ENCODE assay signal across 5 cellular contexts in the genomic region with DNA sequence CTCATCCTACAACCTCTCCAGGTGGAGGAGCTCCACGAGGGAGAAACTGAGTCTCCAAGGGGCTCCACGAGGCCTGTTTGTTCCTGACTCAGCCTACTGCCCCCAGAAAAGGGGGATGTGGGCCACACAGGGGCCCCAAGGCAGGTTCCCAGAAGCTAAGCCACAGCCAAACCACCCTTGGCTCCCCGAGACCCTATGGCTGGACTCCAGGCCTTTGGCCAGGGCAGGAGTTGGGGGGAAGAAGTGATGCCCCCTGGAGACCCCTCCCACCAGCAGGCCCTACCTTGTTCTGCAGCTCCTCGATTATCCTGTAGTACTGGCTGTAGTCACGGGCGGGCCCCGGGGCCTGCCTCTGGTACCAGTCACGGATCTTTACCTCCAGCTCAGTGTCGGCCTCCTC.
DNase-seq lines count a peak whose midpoint lies in the region; ATAC-seq and TF ChIP-seq lines count a peak whose summit lies in the region.
"Not testable (repeated sequence)": the region's sequence is repeated elsewhere in the genome, so short reads cannot be mapped to it uniquely, and the experiment has no call there.

No MANE protein-coding gene starts in this region.

- H3K4me1 ChIP-seq in upper lobe of right lung: not testable (repeated sequence)

- DNase-seq in chondrocyte (ENCODE audit: low spot score) (peak; percentile 46), mesenteric fat pad (ENCODE audit: low spot score) (peak; percentile 57), upper lobe of right lung (peak; percentile 19)
- not testable (repeated sequence) for DNase-seq in stimulated activated naive CD8-positive, alpha-beta T cell treated with anti-CD3 and anti-CD28 coated beads, Interleukin-15, amount 100 ng/mL, for 72 hours

- H3K9me3 ChIP-seq in upper lobe of right lung: not testable (repeated sequence)

- intact Hi-C loops in upper lobe of right lung (cut with DNase I): not testable (repeated sequence)

- not testable (repeated sequence) for H3K27ac ChIP-seq in upper lobe of right lung

- H3K27me3 ChIP-seq in upper lobe of right lung: not testable (repeated sequence)

- H3K27me3 Mint-ChIP-seq in chondrocyte (ENCODE audit: low read depth); stimulated activated naive CD8-positive, alpha-beta T cell treated with anti-CD3 and anti-CD28 coated beads, Interleukin-15, Interleukin-2, amounts not matched to agents 100 ng/mL and 50 ng/mL, for 24 hours; stimulated activated naive CD8-positive, alpha-beta T cell treated with anti-CD3 and anti-CD28 coated beads, Interleukin-15, amount 100 ng/mL, for 72 hours: not testable (repeated sequence)

- not testable (repeated sequence) for H3K4me3 ChIP-seq in upper lobe of right lung

- not testable (repeated sequence) for ATAC-seq in stimulated activated naive CD8-positive, alpha-beta T cell treated with anti-CD3 and anti-CD28 coated beads, Interleukin-15, amount 100 ng/mL, for 72 hours; upper lobe of right lung

- not testable (repeated sequence) for H3K36me3 ChIP-seq in upper lobe of right lung

- H3K9me3 Mint-ChIP-seq in chondrocyte (ENCODE audit: low read depth); stimulated activated naive CD8-positive, alpha-beta T cell treated with anti-CD3 and anti-CD28 coated beads, Interleukin-15, Interleukin-2, amounts not matched to agents 100 ng/mL and 50 ng/mL, for 24 hours; stimulated activated naive CD8-positive, alpha-beta T cell treated with anti-CD3 and anti-CD28 coated beads, Interleukin-15, amount 100 ng/mL, for 72 hours: not testable (repeated sequence)

- not testable (repeated sequence) for H3K27ac Mint-ChIP-seq in chondrocyte (ENCODE audit: unreplicated experiment); stimulated activated naive CD8-positive, alpha-beta T cell treated with anti-CD3 and anti-CD28 coated beads, Interleukin-15, Interleukin-2, amounts not matched to agents 100 ng/mL and 50 ng/mL, for 24 hours; stimulated activated naive CD8-positive, alpha-beta T cell treated with anti-CD3 and anti-CD28 coated beads, Interleukin-15, amount 100 ng/mL, for 72 hours

- H3K4me1 Mint-ChIP-seq in chondrocyte (ENCODE audit: low read depth); stimulated activated naive CD8-positive, alpha-beta T cell treated with anti-CD3 and anti-CD28 coated beads, Interleukin-15, Interleukin-2, amounts not matched to agents 100 ng/mL and 50 ng/mL, for 24 hours (ENCODE audit: low read depth); stimulated activated naive CD8-positive, alpha-beta T cell treated with anti-CD3 and anti-CD28 coated beads, Interleukin-15, amount 100 ng/mL, for 72 hours: not testable (repeated sequence)

- H3K36me3 Mint-ChIP-seq in chondrocyte (ENCODE audit: low read depth); stimulated activated naive CD8-positive, alpha-beta T cell treated with anti-CD3 and anti-CD28 coated beads, Interleukin-15, Interleukin-2, amounts not matched to agents 100 ng/mL and 50 ng/mL, for 24 hours (ENCODE audit: low read depth): not testable (repeated sequence)

- H3K4me3 Mint-ChIP-seq in chondrocyte (ENCODE audit: unreplicated experiment): not testable (repeated sequence)
- H3K4me3 Mint-ChIP-seq in stimulated activated naive CD8-positive, alpha-beta T cell treated with anti-CD3 and anti-CD28 coated beads, Interleukin-15, Interleukin-2, amounts not matched to agents 100 ng/mL and 50 ng/mL, for 24 hours: peak overlapping the region; percentile 13
- H3K4me3 Mint-ChIP-seq in stimulated activated naive CD8-positive, alpha-beta T cell treated with anti-CD3 and anti-CD28 coated beads, Interleukin-15, amount 100 ng/mL, for 72 hours: peak overlapping the region; percentile 44 to 54

- not testable (repeated sequence) for TF ChIP-seq CTCF in chondrocyte (IDR thresholded peaks at IDR 0.05); upper lobe of right lung (IDR thresholded peaks at IDR 0.05)
